13 cellular contexts compared by ENCODE assay signal in genomic region chr9:130215341-130216119, GRCh38. TPM values are rescaled to one million over a fixed set of nuclear protein-coding genes. Genes with fewer than 3 reads are reported as not detected.
DNase-seq lines count a peak whose midpoint lies in the region; ATAC-seq and TF ChIP-seq lines count a peak whose summit lies in the region.
"Had no signal": no experiment of that assay in that cellular context is flagged by ENCODE, and none has a peak within 500 bp of the region (broad histone marks: within the 10 kb centered on the region; RNA-seq: fewer than 3 reads in every experiment).

No MANE protein-coding gene starts in this region.

- no peaks in the 10 kb centered on the region for H3K36me3 Mint-ChIP-seq in activated CD8-positive, alpha-beta memory T cell treated with anti-CD3 and anti-CD28 coated beads, Interleukin-2, amount 10 ng/mL, durations not matched to agents 7 days and 5 days
- no peaks in the 10 kb centered on the region for H3K36me3 Mint-ChIP-seq in T-helper 2 cell treated with Interferon-gamma antibody and Interleukin-4, amounts not matched to agents 5 μg/mL and 100 μg/mL, for 36 hours (ENCODE audit: low read depth)

- H3K4me1 ChIP-seq in stomach smooth muscle (ENCODE audit: control insufficient read depth, insufficient read depth, low read length) (peaks cover 71% of the 10 kb centered on the region), spleen (no peaks in the 10 kb centered on the region)

- CTCF ChIA-PET in activated CD8-positive, alpha-beta memory T cell treated with anti-CD3 and anti-CD28 coated beads, Interleukin-2, amount 10 ng/mL, durations not matched to agents 7 days and 5 days (lab: Charles Lee), result interaction anchor here (0.6 to 1.1 kb wide), 2 partner anchors 32 to 112 kb away, joined by 3 to 4 read pairs; no protein-coding TSS in a partner anchor

- no peak overlapping the region for H3K27ac Mint-ChIP-seq in activated CD8-positive, alpha-beta memory T cell treated with anti-CD3 and anti-CD28 coated beads, Interleukin-2, amount 10 ng/mL, durations not matched to agents 7 days and 5 days
- no peak overlapping the region for H3K27ac Mint-ChIP-seq in T-helper 2 cell treated with Interferon-gamma antibody and Interleukin-4, amounts not matched to agents 5 μg/mL and 100 μg/mL, for 36 hours
- H3K27ac Mint-ChIP-seq: nephron progenitor cell had no signal

- H3K9me3 ChIP-seq in stomach smooth muscle (ENCODE audit: control insufficient read depth in 2 of 2, low read length in 2 of 2), result no peaks in the 10 kb centered on the region
- no peaks in the 10 kb centered on the region for H3K9me3 ChIP-seq in spleen
- H3K9me3 ChIP-seq: tibial nerve had no signal

- H3K9ac ChIP-seq in stomach smooth muscle (ENCODE audit: low read length in 2 of 2), result peak overlapping the region; percentile 31 to 36

- peak; percentile 48 for DNase-seq in activated CD8-positive, alpha-beta memory T cell treated with anti-CD3 and anti-CD28 coated beads, Interleukin-2, amount 10 ng/mL, durations not matched to agents 7 days and 5 days
- DNase-seq in activated CD8-positive, alpha-beta memory T cell treated with anti-CD3 and anti-CD28 coated beads for 24 hours, result no peak
- DNase-seq in UCSD-AML1 (lab: John Stamatoyannopoulos, UW; ENCODE audit: unreplicated experiment) (peak; percentile 71), fibroblast of villous mesenchyme (ENCODE audit: low read depth) (peak; percentile 45), D341Med (ENCODE audit: low spot score) (no peak), spleen (no peak)
- DNase-seq in T-helper 2 cell treated with Interferon-gamma antibody and Interleukin-4, amounts not matched to agents 5 μg/mL and 100 μg/mL, for 36 hours (ENCODE audit: low spot score), result no peak
- DNase-seq: activated CD8-positive, alpha-beta memory T cell treated with anti-CD3 and anti-CD28 coated beads, Interleukin-2, amount 50 U/mL, for 4 hours; GDM1; nephron progenitor cell; stimulated activated CD4-positive, alpha-beta T cell treated with anti-CD3 and anti-CD28 coated beads, Interleukin-4, amount 100 ng/mL, for 4 hours had no signal

- TF ChIP-seq CTCF in fibroblast of villous mesenchyme (IDR thresholded peaks at IDR 0.05; ENCODE audit: insufficient read depth, low read depth, low read length) (no peak), spleen (IDR thresholded peaks at IDR 0.05 in 8 of 11, conservative IDR thresholded peaks at IDR 0.05 in 3 of 11) (no peak)

- peak overlapping the region; percentile 81 for H3K27ac ChIP-seq in stomach smooth muscle (ENCODE audit: low read length)
- no peak overlapping the region for H3K27ac ChIP-seq in spleen
- H3K27ac ChIP-seq: tibial nerve had no signal

- H3K4me3 ChIP-seq in fibroblast of villous mesenchyme (ENCODE audit: low read depth, low read length), result no peak overlapping the region
- peak overlapping the region in 1 of 2 donors; percentile 15 for H3K4me3 ChIP-seq in stomach smooth muscle (ENCODE audit: low read length in 2 of 2)
- H3K4me3 ChIP-seq in spleen, result no peak overlapping the region
- H3K4me3 ChIP-seq: tibial nerve had no signal

- intact Hi-C loops in spleen (cut with DNase I; ENCODE audit: low total_unique reads), result no loop called here

- peaks cover 10% of the 10 kb centered on the region for H3K4me1 Mint-ChIP-seq in activated CD8-positive, alpha-beta memory T cell treated with anti-CD3 and anti-CD28 coated beads, Interleukin-2, amount 10 ng/mL, durations not matched to agents 7 days and 5 days
- H3K4me1 Mint-ChIP-seq in T-helper 2 cell treated with Interferon-gamma antibody and Interleukin-4, amounts not matched to agents 5 μg/mL and 100 μg/mL, for 36 hours (ENCODE audit: low read depth), result no peaks in the 10 kb centered on the region

- H3K27me3 ChIP-seq in stomach smooth muscle (ENCODE audit: control insufficient read depth in 1 of 2, insufficient read depth in 2 of 2, low read length in 2 of 2), result no peaks in the 10 kb centered on the region
- peaks cover 0 to 20% (median 0%) of the 10 kb centered on the region in 7 donors for H3K27me3 ChIP-seq in spleen (replicated peaks in 1 of 7)
- H3K27me3 ChIP-seq: tibial nerve had no signal

- 70 to 79% (median 75%) methylated on average over 15 to 16 of the region's 16 CpGs for WGBS in spleen, 5 donors

- H3K36me3 ChIP-seq in stomach smooth muscle (ENCODE audit: control insufficient read depth in 2 of 2, insufficient read depth in 2 of 2, low read length in 2 of 2), result peaks cover 6 to 12% of the 10 kb centered on the region in 2 donors
- H3K36me3 ChIP-seq in spleen, result no peaks in the 10 kb centered on the region

- no peaks in the 10 kb centered on the region for H3K27me3 Mint-ChIP-seq in activated CD8-positive, alpha-beta memory T cell treated with anti-CD3 and anti-CD28 coated beads, Interleukin-2, amount 10 ng/mL, durations not matched to agents 7 days and 5 days
- H3K27me3 Mint-ChIP-seq in T-helper 2 cell treated with Interferon-gamma antibody and Interleukin-4, amounts not matched to agents 5 μg/mL and 100 μg/mL, for 36 hours (ENCODE audit: low read depth), result no peaks in the 10 kb centered on the region

- H3K9me3 Mint-ChIP-seq in activated CD8-positive, alpha-beta memory T cell treated with anti-CD3 and anti-CD28 coated beads, Interleukin-2, amount 10 ng/mL, durations not matched to agents 7 days and 5 days (ENCODE audit: low read depth), result no peaks in the 10 kb centered on the region
- H3K9me3 Mint-ChIP-seq in T-helper 2 cell treated with Interferon-gamma antibody and Interleukin-4, amounts not matched to agents 5 μg/mL and 100 μg/mL, for 36 hours, result no peaks in the 10 kb centered on the region
- H3K9me3 Mint-ChIP-seq: nephron progenitor cell had no signal

- TF ChIP-seq POLR2A in spleen (IDR thresholded peaks at IDR 0.05), result no peak

- ATAC-seq in activated CD8-positive, alpha-beta memory T cell treated with anti-CD3 and anti-CD28 coated beads, Interleukin-2, amount 10 ng/mL, durations not matched to agents 7 days and 5 days, result peak; percentile 57

- H3K4me3 Mint-ChIP-seq in activated CD8-positive, alpha-beta memory T cell treated with anti-CD3 and anti-CD28 coated beads, Interleukin-2, amount 10 ng/mL, durations not matched to agents 7 days and 5 days, result no peak overlapping the region
- H3K4me3 Mint-ChIP-seq in T-helper 2 cell treated with Interferon-gamma antibody and Interleukin-4, amounts not matched to agents 5 μg/mL and 100 μg/mL, for 36 hours, result no peak overlapping the region
- H3K4me3 Mint-ChIP-seq: nephron progenitor cell had no signal

RNA-seq across cellular contexts. Expression of gene NCS1, which starts 43.3 kb away (rescaled TPM):
- 10 to 100 TPM in 1 of 2 experiments, 1 to 10 TPM in 1; 4.0 to 16.9 TPM for total RNA-seq in activated CD8-positive, alpha-beta memory T cell treated with anti-CD3 and anti-CD28 coated beads, Interleukin-2, amount 10 ng/mL, durations not matched to agents 7 days and 5 days
- total RNA-seq in fibroblast of villous mesenchyme, result 30.0 and 42.7 TPM in 2 replicates
- total RNA-seq in spleen, result 1 to 10 TPM in 4 of 7 donors, under 1 TPM in 3; 0.46 to 2.5 (median 1.2) TPM
- 1 to 10 TPM in 2 of 3 donors, under 1 TPM in 1; 0.50 to 1.6 (median 1.3) TPM for polyA plus RNA-seq in spleen

RNA-seq across cellular contexts. Expression of gene HMCN2, which starts 50.0 kb away (rescaled TPM):
- total RNA-seq in activated CD8-positive, alpha-beta memory T cell treated with anti-CD3 and anti-CD28 coated beads, Interleukin-2, amount 10 ng/mL, durations not matched to agents 7 days and 5 days, result not detected
- total RNA-seq in fibroblast of villous mesenchyme (under 0.01 TPM in 1 of 2 replicates, not detected in the other), spleen (1 to 10 TPM in 2 of 7 donors, under 1 TPM in 5; 0.09 to 1.9 (median 0.67) TPM)
- 1 to 10 TPM in 2 of 3 donors, under 1 TPM in 1; 0.39 to 1.7 (median 1.4) TPM for polyA plus RNA-seq in spleen

Comparison
In these comparisons a context has a peak if more than half of its experiments do, and no peak if none do; other contexts are left out.
1. DNase-seq: peak in activated CD8-positive, alpha-beta memory T cell treated with anti-CD3 and anti-CD28 coated beads, Interleukin-2, amount 10 ng/mL, durations not matched to agents 7 days and 5 days (single experiment), UCSD-AML1 (single experiment) and fibroblast of villous mesenchyme (single experiment); none in activated CD8-positive, alpha-beta memory T cell treated with anti-CD3 and anti-CD28 coated beads for 24 hours (single experiment), D341Med (single experiment), spleen (single experiment) and T-helper 2 cell treated with Interferon-gamma antibody and Interleukin-4, amounts not matched to agents 5 μg/mL and 100 μg/mL, for 36 hours (single experiment).